In the genomic region with DNA sequence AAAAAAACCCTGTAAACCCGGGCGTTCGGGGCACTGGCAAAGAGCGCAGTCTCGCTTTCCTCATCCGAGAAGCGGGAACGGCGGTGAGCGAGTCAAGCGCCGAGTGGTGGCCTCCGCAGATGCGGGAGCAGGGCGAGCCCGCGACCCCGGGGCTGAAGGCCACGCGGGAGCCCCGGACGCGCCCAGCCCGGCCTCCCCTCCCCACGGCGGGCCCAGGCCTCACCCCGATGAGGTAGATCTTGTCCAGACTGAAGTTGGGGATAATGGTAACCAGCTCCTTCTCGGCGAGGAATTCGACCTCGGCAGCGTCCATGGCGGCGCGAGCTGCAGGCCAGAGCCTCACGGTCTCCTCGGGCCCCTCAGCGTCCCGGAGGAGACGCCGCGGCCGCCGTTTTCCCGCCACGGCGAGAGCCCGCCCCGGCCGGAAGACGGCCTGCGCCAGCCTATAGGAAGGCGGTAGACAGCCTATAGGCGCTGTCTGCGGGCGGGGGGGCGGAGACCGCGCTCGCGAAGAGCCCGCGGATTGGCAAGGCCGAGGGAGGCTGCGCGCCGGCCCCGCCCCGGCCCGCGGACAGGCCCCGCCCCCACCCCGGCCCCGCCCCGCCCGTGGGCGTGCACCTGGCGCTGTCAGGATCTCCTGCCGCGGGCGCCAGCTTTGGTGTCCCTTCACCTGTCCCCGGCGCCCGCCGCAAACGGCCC, we compare ENCODE assay signal across 8 cellular contexts. TPM values are rescaled to one million over a fixed set of nuclear protein-coding genes. Genes with fewer than 3 reads are reported as not detected.
DNase-seq lines count a peak whose midpoint lies in the region; ATAC-seq, FAIRE-seq and TF ChIP-seq lines count a peak whose summit lies in the region.

A gene (minus strand): TSS at position 369 of the 699 bp plus-strand sequence. CDS start 56 bp downstream, at position 313.

- H3K4me1 ChIP-seq in A549 (peaks cover 9% of the 10 kb centered on the region; the same call in 1 of the 3 replicates), mammary epithelial cell (ENCODE audit: insufficient read depth, low read length) (peaks cover 7% of the 10 kb centered on the region), smooth muscle cell (ENCODE audit: low read depth) (peaks cover 7% of the 10 kb centered on the region)

- H3F3A ChIP-seq in smooth muscle cell (ENCODE audit: low read depth), result no peaks in the 10 kb centered on the region

- H3K9ac ChIP-seq in mammary epithelial cell (ENCODE audit: insufficient read depth, low read length) (peak within 1 kb of the TSS; percentile 43), smooth muscle cell (ENCODE audit: low read depth) (no peak within 1 kb of the TSS)

- peak within 1 kb of the TSS; percentile 85 for H2AFZ ChIP-seq in mammary epithelial cell (ENCODE audit: low read depth, low read length)
- H2AFZ ChIP-seq in smooth muscle cell (ENCODE audit: low read depth), result peak within 1 kb of the TSS; percentile 72

- intact Hi-C loops in mammary epithelial cell (cut with micrococcal nuclease), result loop anchor here (2.0 kb wide), 1 partner anchor 62 kb away; a partner anchor contains a TSS

- H3K9me3 ChIP-seq in A549 (no peaks in the 10 kb centered on the region), WERI-Rb-1 (ENCODE audit: severe bottlenecking) (no peaks in the 10 kb centered on the region), mammary epithelial cell (replicated peaks; ENCODE audit: insufficient read depth, low read length) (no peaks in the 10 kb centered on the region), smooth muscle cell (replicated peaks; ENCODE audit: low read depth) (no peaks in the 10 kb centered on the region)

- 3% methylated on average over 32 of the region's 86 CpGs for WGBS in A549 (ENCODE audit: missing lambda C conversion rate)
- under 1% methylated on average over 28 of the region's 86 CpGs for WGBS in mammary epithelial cell (ENCODE audit: low coverage, missing lambda C conversion rate)
- 5% methylated on average over 63 of the region's 86 CpGs for WGBS in smooth muscle cell (ENCODE audit: low lambda C conversion rate)

- TF ChIP-seq POLR2A in A549 (IDR thresholded peaks at IDR 0.05; ENCODE audit: low read length), result no peak

- no peaks in the 10 kb centered on the region for H4K20me1 ChIP-seq in mammary epithelial cell (ENCODE audit: insufficient read depth, low read length)
- no peaks in the 10 kb centered on the region for H4K20me1 ChIP-seq in smooth muscle cell (ENCODE audit: low read depth)

- DNase-seq in A549 (ENCODE audit: low read depth in 1 of 2, low spot score in 1 of 2) (peak; percentile 91 to 97), NCI-H2227 (lab: John Stamatoyannopoulos, UW; ENCODE audit: unreplicated experiment) (peak; percentile 91), WERI-Rb-1 (peak; percentile 83), mammary epithelial cell (peak; percentile 85), iPS-NIHi7 (ENCODE audit: extremely low spot score) (peak; percentile 100), smooth muscle cell (lab: John Stamatoyannopoulos, UW; ENCODE audit: unreplicated experiment) (peak; percentile 59)

- peaks cover 8% of the 10 kb centered on the region; the same call in 1 of the 2 replicates for H3K36me3 ChIP-seq in WERI-Rb-1
- H3K36me3 ChIP-seq in mammary epithelial cell (ENCODE audit: insufficient read depth, low read length), result peaks cover 2% of the 10 kb centered on the region
- H3K36me3 ChIP-seq in smooth muscle cell (ENCODE audit: low read depth), result no peaks in the 10 kb centered on the region

- CTCF ChIA-PET in A549 (lab: Yijun Ruan, JAX) (interaction anchor here (0.6 to 3.3 kb wide), 4 partner anchors 11 to 550 kb away, joined by 3 to 13 read pairs (median 7); no protein-coding TSS in a partner anchor), mammary epithelial cell (lab: Charles Lee; ENCODE audit: low non-redundant PET) (interaction anchor here (0.5 to 0.7 kb wide), 2 partner anchors 65 to 66 kb away, joined by 4 read pairs; no protein-coding TSS in a partner anchor)

- TF ChIP-seq CTCF in A549 (IDR thresholded peaks at IDR 0.05) (no peak), WERI-Rb-1 (IDR thresholded peaks at IDR 0.05; ENCODE audit: low read depth, low read length) (no peak), mammary epithelial cell (conservative IDR thresholded peaks at IDR 0.05 in 1 of 2, IDR thresholded peaks at IDR 0.05 in 1 of 2; ENCODE audit: extremely low read depth in 1 of 2, insufficient read depth in 1 of 2, low read depth in 1 of 2, low read length in 2 of 2) (no peak), smooth muscle cell (IDR thresholded peaks at IDR 0.05; ENCODE audit: borderline replicate concordance, insufficient read depth, poor library complexity, severe bottlenecking) (no peak)

- in situ Hi-C loops in mammary epithelial cell (cut with MboI; ENCODE audit: low sequenced_read_pairs in 2 of 2), result no loop called here

- H3K27ac ChIP-seq in A549, result peak within 1 kb of the TSS; percentile 63 to 84
- peak within 1 kb of the TSS; percentile 84 for H3K27ac ChIP-seq in WERI-Rb-1
- peak within 1 kb of the TSS; percentile 44 for H3K27ac ChIP-seq in mammary epithelial cell (ENCODE audit: insufficient read depth, low read depth, low read length)
- H3K27ac ChIP-seq in smooth muscle cell (ENCODE audit: low read depth), result no peak within 1 kb of the TSS

- peak within 1 kb of the TSS; percentile 81 for H3K4me3 ChIP-seq in A549
- H3K4me3 ChIP-seq in WERI-Rb-1 (ENCODE audit: low read depth, low read length), result peak within 1 kb of the TSS; percentile 69
- peak within 1 kb of the TSS; percentile 62 to 91 (median 72) for H3K4me3 ChIP-seq in mammary epithelial cell (replicated peaks in 1 of 3; ENCODE audit: insufficient read depth in 1 of 3, low read depth in 2 of 3, low read length in 3 of 3)
- H3K4me3 ChIP-seq in smooth muscle cell, result peak within 1 kb of the TSS; percentile 76

- no TSS peak for BruUV-seq in mammary epithelial cell (replicated peaks; lab: Mats Ljungman, UMichigan)

- ATAC-seq in A549 (peak; percentile 99), GM18858 (IDR thresholded peaks at IDR 0.05; ENCODE audit: unreplicated experiment) (peak; percentile 83), HG03066 (IDR thresholded peaks at IDR 0.05; ENCODE audit: low read depth, unreplicated experiment) (peak; percentile 93)

- peak within 1 kb of the TSS; percentile 93 for H3K4me2 ChIP-seq in A549
- H3K4me2 ChIP-seq in mammary epithelial cell (ENCODE audit: insufficient read depth, low read depth, low read length), result peak within 1 kb of the TSS; percentile 98
- H3K4me2 ChIP-seq in smooth muscle cell, result peak within 1 kb of the TSS; percentile 96

- FAIRE-seq in A549 (lab: Jason Lieb, UNC), result no peak

- TF ChIP-seq RAD21 in A549 (conservative IDR thresholded peaks at IDR 0.05 in 1 of 2, IDR thresholded peaks at IDR 0.05 in 1 of 2), result no peak

- no peak for TF ChIP-seq EP300 in A549 (IDR thresholded peaks at IDR 0.05)

- POLR2A ChIA-PET in A549 (lab: Yijun Ruan, JAX), result no interaction called here

- dilution Hi-C loops in mammary epithelial cell (cut with HindIII; ENCODE audit: low sequenced_read_pairs), result no loop called here

- H3K27me3 ChIP-seq in WERI-Rb-1 (ENCODE audit: insufficient read depth, low read depth, severe bottlenecking) (no peaks in the 10 kb centered on the region), mammary epithelial cell (ENCODE audit: insufficient read depth, low read length) (no peaks in the 10 kb centered on the region), smooth muscle cell (ENCODE audit: low read depth) (no peaks in the 10 kb centered on the region)

- H3K79me2 ChIP-seq in mammary epithelial cell (ENCODE audit: insufficient read depth, low read length) (peaks cover 18% of the 10 kb centered on the region), smooth muscle cell (ENCODE audit: low read depth) (no peaks in the 10 kb centered on the region)

TF ChIP-seq in A549, 52 proteins besides CTCF, POLR2A, EP300 and RAD21 (continues in another document):
- TF ChIP-seq SREBF2 (IDR thresholded peaks at IDR 0.05) (no peak), ZNF302 (CRISPR knock-in tag; IDR thresholded peaks at IDR 0.05) (no peak), NFE2L2 (conservative IDR thresholded peaks at IDR 0.05; ENCODE audit: low read length) (no peak), PHF8 (IDR thresholded peaks at IDR 0.05; ENCODE audit: borderline replicate concordance, low read depth) (0 out of 2 replicates have a peak, but pooled peaks have one; percentile 26), GATA3 (IDR thresholded peaks at IDR 0.05; ENCODE audit: borderline replicate concordance) (no peak), SMC3 (IDR thresholded peaks at IDR 0.05) (no peak), CHD2 (IDR thresholded peaks at IDR 0.05; ENCODE audit: low read length, partially characterized antibody) (no peak), KDM5A (IDR thresholded peaks at IDR 0.05) (peak; percentile 29; the same call in 1 of the 2 replicates)
- TF ChIP-seq, protein P1, sequence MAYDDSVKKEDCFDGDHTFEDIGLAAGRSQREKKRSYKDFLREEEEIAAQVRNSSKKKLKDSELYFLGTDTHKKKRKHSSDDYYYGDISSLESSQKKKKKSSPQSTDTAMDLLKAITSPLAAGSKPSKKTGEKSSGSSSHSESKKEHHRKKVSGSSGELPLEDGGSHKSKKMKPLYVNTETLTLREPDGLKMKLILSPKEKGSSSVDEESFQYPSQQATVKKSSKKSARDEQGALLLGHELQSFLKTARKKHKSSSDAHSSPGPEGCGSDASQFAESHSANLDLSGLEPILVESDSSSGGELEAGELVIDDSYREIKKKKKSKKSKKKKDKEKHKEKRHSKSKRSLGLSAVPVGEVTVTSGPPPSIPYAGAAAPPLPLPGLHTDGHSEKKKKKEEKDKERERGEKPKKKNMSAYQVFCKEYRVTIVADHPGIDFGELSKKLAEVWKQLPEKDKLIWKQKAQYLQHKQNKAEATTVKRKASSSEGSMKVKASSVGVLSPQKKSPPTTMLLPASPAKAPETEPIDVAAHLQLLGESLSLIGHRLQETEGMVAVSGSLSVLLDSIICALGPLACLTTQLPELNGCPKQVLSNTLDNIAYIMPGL (CRISPR knock-in tag; IDR thresholded peaks at IDR 0.05; ENCODE audit: borderline replicate concordance), result no peak
- TF ChIP-seq, protein P2, sequence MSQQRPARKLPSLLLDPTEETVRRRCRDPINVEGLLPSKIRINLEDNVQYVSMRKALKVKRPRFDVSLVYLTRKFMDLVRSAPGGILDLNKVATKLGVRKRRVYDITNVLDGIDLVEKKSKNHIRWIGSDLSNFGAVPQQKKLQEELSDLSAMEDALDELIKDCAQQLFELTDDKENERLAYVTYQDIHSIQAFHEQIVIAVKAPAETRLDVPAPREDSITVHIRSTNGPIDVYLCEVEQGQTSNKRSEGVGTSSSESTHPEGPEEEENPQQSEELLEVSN (IDR thresholded peaks at IDR 0.05; ENCODE audit: borderline replicate concordance, low read depth), result peak; percentile 99

RNA-seq across cellular contexts. Expression of the gene that starts here (rescaled TPM):
- polyA plus RNA-seq in A549 (2011; rRNA removed) (23.4 and 28.7 TPM in 2 replicates), A549 (2017; fragmentation: RNase III; extraction: RNeasy Plus Mini Kit Qiagen cat#74134 plus additional on column Dnase treatment) (25.4 to 27.7 TPM (median 26.8 TPM) in 3 replicates), mammary epithelial cell (23.2 TPM), smooth muscle cell (6.8 and 10.4 TPM in 2 replicates)
- polyA plus RNA-seq in A549 (2012; cell fraction: cytosol; rRNA removed), result 28.6 and 32.9 TPM in 2 replicates
- 10.9 and 16.4 TPM in 2 replicates for polyA plus RNA-seq in A549 (2012; cell fraction: nucleus; rRNA removed)
- 15.0 and 15.7 TPM in 2 replicates for polyA minus RNA-seq in A549 (2011; rRNA and poly(A)+ RNA removed)
- total RNA-seq in mammary epithelial cell (10 to 100 TPM in 1 of 2 donors, 1 to 10 TPM in 1; 1.5 to 32.5 TPM), smooth muscle cell (5.3 and 6.7 TPM in 2 replicates)
- polyA minus RNA-seq in mammary epithelial cell, result 8.8 TPM
